In the genomic region with DNA sequence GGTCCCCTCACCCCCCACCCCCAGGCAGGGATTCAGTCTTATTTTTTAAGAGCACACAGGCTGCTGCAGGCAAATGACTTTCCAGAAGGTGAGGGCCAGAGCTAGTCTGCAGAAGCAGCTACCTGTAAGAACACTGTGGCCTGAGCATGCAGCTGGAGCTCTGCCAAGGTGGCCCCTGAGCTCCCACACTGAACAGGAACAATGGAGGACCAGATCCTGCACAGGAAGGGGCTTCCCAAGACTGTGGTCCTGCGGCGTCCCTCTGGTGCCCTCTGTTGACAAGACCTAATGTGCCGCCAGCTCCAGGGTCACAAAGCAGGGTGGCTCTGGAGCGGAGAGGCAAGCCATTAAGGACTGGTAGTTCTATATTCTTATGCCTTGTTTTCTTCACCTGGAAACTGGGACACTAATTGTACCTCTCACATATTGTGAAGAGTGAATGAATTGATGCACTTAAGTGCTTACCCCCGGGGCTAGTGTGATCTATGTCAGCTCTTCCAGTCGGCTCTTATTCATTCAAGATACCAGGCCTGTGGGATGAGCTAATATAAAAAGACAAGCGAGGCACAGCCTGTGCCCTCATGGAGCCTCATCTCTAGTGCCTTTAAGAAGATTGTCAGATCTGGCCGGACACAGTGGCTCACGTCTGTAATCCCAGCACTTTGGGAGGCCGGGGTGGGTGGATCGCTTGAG, we compare ENCODE assay signal across 8 cellular contexts. TPM values are rescaled to one million over a fixed set of nuclear protein-coding genes. Genes with fewer than 3 reads are reported as not detected.
DNase-seq lines count a peak whose midpoint lies in the region; ATAC-seq, FAIRE-seq and TF ChIP-seq lines count a peak whose summit lies in the region.

No MANE protein-coding gene starts in this region.

- H3K9me3 Mint-ChIP-seq in WTC11: peaks cover 6% of the 10 kb centered on the region

- no peak for FAIRE-seq in GM12891 (lab: Jason Lieb, UNC)

- H3K4me1 ChIP-seq in right atrium auricular region: no peaks in the 10 kb centered on the region

- H3K4me1 Mint-ChIP-seq in WTC11: peaks cover 12% of the 10 kb centered on the region

- TF ChIP-seq CTCF in WTC11 (IDR thresholded peaks at IDR 0.05) (peak; percentile 53), right atrium auricular region (IDR thresholded peaks at IDR 0.05) (peak; percentile 41 to 68)

- in situ Hi-C loops in ACHN (cut with HindIII; ENCODE audit: low pct_ligation_motif_present, low pct_unique_long_range_greater_than_20kb, low sequenced_read_pairs): no loop called here

- peaks cover 4% of the 10 kb centered on the region for H3K27me3 Mint-ChIP-seq in WTC11 (ENCODE audit: low read depth)

- ATAC-seq in WTC11 (peak; percentile 100), GM19023 (IDR thresholded peaks at IDR 0.05; ENCODE audit: unreplicated experiment) (no peak), HG03135 (IDR thresholded peaks at IDR 0.05; ENCODE audit: unreplicated experiment) (no peak)

- peaks cover 2% of the 10 kb centered on the region; the same call in 1 of the 2 replicates for H3K36me3 Mint-ChIP-seq in WTC11

- H3K9me3 ChIP-seq in right atrium auricular region: no peaks in the 10 kb centered on the region

- H3K36me3 ChIP-seq in right atrium auricular region: no peaks in the 10 kb centered on the region

- H3K4me3 Mint-ChIP-seq in WTC11: peak overlapping the region; percentile 16; the same call in 1 of the 2 replicates

- no peak overlapping the region for H3K4me3 ChIP-seq in right atrium auricular region

- DNase-seq in ACHN (peak; percentile 60), GM12891 (ENCODE audit: insufficient read length, low spot score) (peak; percentile 35), NCI-H146 treated with DMSO at 0.1 percent for 48 hours (lab: John Stamatoyannopoulos, UW; ENCODE audit: unreplicated experiment) (peak; percentile 85), WTC11 (ENCODE audit: low spot score) (peak; percentile 83), right atrium auricular region (ENCODE audit: low spot score) (no peak)
- DNase-seq in stimulated activated CD4-positive, alpha-beta T cell treated with anti-CD3 and anti-CD28 coated beads, Interleukin-12 subunit alpha, Interleukin-12 subunit beta, amount 100 ng/mL, for 4 hours: peak; percentile 11

- H3K27ac ChIP-seq in right atrium auricular region: no peak overlapping the region

- H3K27ac Mint-ChIP-seq in WTC11: no peak overlapping the region

- H3K27me3 ChIP-seq in right atrium auricular region: no peaks in the 10 kb centered on the region

- CTCF ChIA-PET in WTC11 (lab: Charles Lee): interaction anchor here (0.5 to 2.7 kb wide), 78 partner anchors 11 to 457 kb away, joined by 3 to 88 read pairs (median 4); partner anchors contain the start of genes MCM10, PHYH, PRPF18 and UCMA

- TF ChIP-seq POLR2A in GM12891 (IDR thresholded peaks at IDR 0.05; ENCODE audit: low read depth, low read length): no peak

- POLR2A ChIA-PET in WTC11 (lab: Charles Lee): interaction anchor here (1.1 kb wide), 1 partner anchor 187 kb away, joined by 5 read pairs; no protein-coding TSS in a partner anchor

TF ChIP-seq in GM12891, 5 proteins besides CTCF, POLR2A, EP300 and RAD21:
- TF ChIP-seq POLR2AphosphoS5 (IDR thresholded peaks at IDR 0.05; ENCODE audit: low read depth, low read length) (no peak), TAF1 (IDR thresholded peaks at IDR 0.05; ENCODE audit: low read depth, low read length) (no peak), SPI1 (IDR thresholded peaks at IDR 0.05; ENCODE audit: low read depth, low read length) (no peak), PAX5 (IDR thresholded peaks at IDR 0.05; ENCODE audit: insufficient read depth, low read length, severe bottlenecking) (no peak), POU2F2 (IDR thresholded peaks at IDR 0.05; ENCODE audit: low read depth, low read length) (no peak)

TF ChIP-seq in WTC11, 78 proteins besides CTCF, POLR2A, EP300 and RAD21:
- no peak for TF ChIP-seq FOXP1 (CRISPR knock-in tag; IDR thresholded peaks at IDR 0.05; ENCODE audit: borderline replicate concordance)
- TF ChIP-seq ZNF263 (CRISPR knock-in tag; IDR thresholded peaks at IDR 0.05; ENCODE audit: low read depth): 0 out of 2 replicates have a peak, but pooled peaks have one; percentile 25
- TF ChIP-seq ZNF121 (CRISPR knock-in tag; IDR thresholded peaks at IDR 0.05): no peak
- no peak for TF ChIP-seq ZNF416 (CRISPR knock-in tag; IDR thresholded peaks at IDR 0.05)

RNA-seq across cellular contexts. Expression of gene BEND7, which starts 8.0 kb away (rescaled TPM):
- not detected for polyA plus RNA-seq in GM12891 (2012; ENCODE audit: low read depth, missing spikeins)
- total RNA-seq in WTC11 (2021): 12.8 to 15.8 TPM (median 13.4 TPM) in 3 replicates
- 10 to 100 TPM; 11.5 to 11.6 TPM for total RNA-seq in right atrium auricular region

RNA-seq across cellular contexts. Expression of gene PRPF18, which starts 49.9 kb away (rescaled TPM):
- 17.2 TPM for polyA plus RNA-seq in GM12891 (2012; ENCODE audit: low read depth, missing spikeins)
- 11.5 to 13.4 TPM (median 11.8 TPM) in 3 replicates for total RNA-seq in WTC11 (2021)
- 10 to 100 TPM; 15.1 to 19.1 TPM for total RNA-seq in right atrium auricular region
